12 cellular contexts compared by ENCODE assay signal in the genomic region with DNA sequence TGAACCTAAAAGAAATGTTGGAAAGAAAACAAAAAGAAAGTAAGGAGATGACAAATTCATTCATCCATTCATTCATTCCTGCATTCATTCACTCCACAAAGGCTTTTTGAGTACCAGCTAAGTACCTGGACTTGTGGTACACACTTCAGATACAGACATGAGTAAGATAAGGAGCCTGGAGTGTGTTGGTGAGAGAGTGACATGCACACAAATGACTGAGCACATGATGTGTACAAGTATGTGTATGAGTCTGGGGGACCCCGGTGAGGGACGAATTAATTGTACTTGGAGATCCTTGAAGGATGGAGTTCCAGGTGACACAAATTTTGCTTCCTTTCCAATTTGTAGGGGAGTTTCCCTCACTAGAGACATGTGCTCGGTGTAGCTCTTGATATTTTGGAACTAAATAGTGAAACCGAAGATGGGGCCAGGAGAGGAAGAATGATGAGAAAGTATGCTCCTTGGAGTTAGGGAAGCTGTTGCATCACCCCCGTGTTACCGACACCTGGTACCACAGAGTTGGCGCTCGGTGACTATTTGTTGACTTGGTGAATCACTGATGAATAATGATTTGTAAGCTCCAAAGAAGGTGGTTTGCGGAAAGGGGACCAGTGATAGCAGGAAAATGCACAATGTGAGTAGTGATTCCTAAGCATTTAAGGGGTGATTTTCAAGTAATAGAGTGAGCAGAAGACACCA.
DNase-seq lines count a peak whose midpoint lies in the region; ATAC-seq and TF ChIP-seq lines count a peak whose summit lies in the region.
"Had no signal": no experiment of that assay in that cellular context is flagged by ENCODE, and none has a peak within 500 bp of the region (broad histone marks: within the 10 kb centered on the region; RNA-seq: fewer than 3 reads in every experiment).

No MANE protein-coding gene starts in this region.

- H3K9me3 ChIP-seq in OCI-LY7 (ENCODE audit: low read length) = no peaks in the 10 kb centered on the region

- in situ Hi-C loops in astrocyte of the cerebellum (cut with HindIII; ENCODE audit: low sequenced_read_pairs) = no loop called here

- CTCF ChIA-PET in Calu3 (lab: Charles Lee) (interaction anchor here (1.1 kb wide), 1 partner anchor 21 kb away, joined by 3 read pairs; no protein-coding TSS in a partner anchor), OCI-LY7 (lab: Charles Lee; ENCODE audit: unreplicated experiment) (no interaction called here)

- no peaks in the 10 kb centered on the region for H3K79me2 ChIP-seq in OCI-LY7 (ENCODE audit: insufficient read depth, low read depth, low read length)

- ATAC-seq in GM18511 (IDR thresholded peaks at IDR 0.05; ENCODE audit: unreplicated experiment) (no peak), GM18498 (IDR thresholded peaks at IDR 0.05; ENCODE audit: unreplicated experiment) (no peak)

- no peak overlapping the region for H2AFZ ChIP-seq in OCI-LY7 (ENCODE audit: low read length)

- H3K27me3 Mint-ChIP-seq in Calu3 (ENCODE audit: unreplicated experiment) = no peaks in the 10 kb centered on the region

- intact Hi-C loops in Calu3 (cut with micrococcal nuclease; ENCODE audit: unreplicated experiment) (no loop called here), OCI-LY7 (cut with micrococcal nuclease; ENCODE audit: unreplicated experiment) (no loop called here)

- H3K9me3 Mint-ChIP-seq in Calu3 (ENCODE audit: low read depth, unreplicated experiment) = no peaks in the 10 kb centered on the region

- no peak overlapping the region for H3K4me2 ChIP-seq in OCI-LY7 (ENCODE audit: low read length)

- H3K4me3 Mint-ChIP-seq in Calu3 (ENCODE audit: low read depth, unreplicated experiment) = peak overlapping the region; percentile 46

- H3K4me1 ChIP-seq in OCI-LY7 (ENCODE audit: insufficient read depth, low read length, poor library complexity, severe bottlenecking) = no peaks in the 10 kb centered on the region

- no peaks in the 10 kb centered on the region for H3K9me2 ChIP-seq in OCI-LY7 (ENCODE audit: insufficient read depth, low read length)

- no peaks in the 10 kb centered on the region for H3K36me3 ChIP-seq in OCI-LY7 (ENCODE audit: insufficient read depth, low read length)

- no peak overlapping the region for H3K27ac ChIP-seq in OCI-LY7 (ENCODE audit: low read depth, low read length, poor library complexity, severe bottlenecking)
- H3K27ac ChIP-seq: skin epidermis had no signal

- H3K4me3 ChIP-seq in astrocyte of the cerebellum (ENCODE audit: low read depth, low read length) (no peak overlapping the region), OCI-LY7 (ENCODE audit: low read depth, low read length, poor library complexity, severe bottlenecking) (no peak overlapping the region)
- H3K4me3 ChIP-seq: skin epidermis had no signal

- POLR2A ChIA-PET in OCI-LY7 (lab: Charles Lee) = interaction anchor here (0.7 kb wide), 1 partner anchor 61 kb away, joined by 3 read pairs; no protein-coding TSS in a partner anchor

- peaks cover 14% of the 10 kb centered on the region for H3K36me3 Mint-ChIP-seq in Calu3 (ENCODE audit: insufficient read depth, unreplicated experiment)

- TF ChIP-seq CTCF in Calu3 (IDR thresholded peaks at IDR 0.05; ENCODE audit: unreplicated experiment) = no peak
- TF ChIP-seq CTCF in astrocyte of the cerebellum (IDR thresholded peaks at IDR 0.05; ENCODE audit: low read depth, low read length, missing control alignments) = no peak
- TF ChIP-seq CTCF in OCI-LY7 (conservative IDR thresholded peaks at IDR 0.05; ENCODE audit: low read length) = no peak

- no TSS peak for BruUV-seq in Calu3 (replicated peaks; lab: Mats Ljungman, UMichigan)
- no TSS peak for BruUV-seq in OCI-LY7 (replicated peaks; lab: Mats Ljungman, UMichigan)

- DNase-seq in Calu3 = peak; percentile 67
- DNase-seq in HT1080 (ENCODE audit: low read depth) = peak; percentile 98
- peak; percentile 90 for DNase-seq in astrocyte of the cerebellum (ENCODE audit: low read depth)
- peak; percentile 98 for DNase-seq in kidney glomerular epithelial cell (lab: John Stamatoyannopoulos, UW)
- DNase-seq in OCI-LY7 (ENCODE audit: low spot score) = no peak
- DNase-seq: cerebellar nuclear complex, DMS79 treated with DMSO at 0.1 percent for 48 hours, head of caudate nucleus, NCI-H526 had no signal

- H3K4me1 Mint-ChIP-seq in Calu3 (ENCODE audit: low read depth, unreplicated experiment) = peaks cover 45% of the 10 kb centered on the region

- H4K20me1 ChIP-seq in OCI-LY7 (ENCODE audit: insufficient read depth, low read length) = no peaks in the 10 kb centered on the region

- H3K27ac Mint-ChIP-seq in Calu3 (ENCODE audit: unreplicated experiment) = peak overlapping the region; percentile 87
